In the genomic region with DNA sequence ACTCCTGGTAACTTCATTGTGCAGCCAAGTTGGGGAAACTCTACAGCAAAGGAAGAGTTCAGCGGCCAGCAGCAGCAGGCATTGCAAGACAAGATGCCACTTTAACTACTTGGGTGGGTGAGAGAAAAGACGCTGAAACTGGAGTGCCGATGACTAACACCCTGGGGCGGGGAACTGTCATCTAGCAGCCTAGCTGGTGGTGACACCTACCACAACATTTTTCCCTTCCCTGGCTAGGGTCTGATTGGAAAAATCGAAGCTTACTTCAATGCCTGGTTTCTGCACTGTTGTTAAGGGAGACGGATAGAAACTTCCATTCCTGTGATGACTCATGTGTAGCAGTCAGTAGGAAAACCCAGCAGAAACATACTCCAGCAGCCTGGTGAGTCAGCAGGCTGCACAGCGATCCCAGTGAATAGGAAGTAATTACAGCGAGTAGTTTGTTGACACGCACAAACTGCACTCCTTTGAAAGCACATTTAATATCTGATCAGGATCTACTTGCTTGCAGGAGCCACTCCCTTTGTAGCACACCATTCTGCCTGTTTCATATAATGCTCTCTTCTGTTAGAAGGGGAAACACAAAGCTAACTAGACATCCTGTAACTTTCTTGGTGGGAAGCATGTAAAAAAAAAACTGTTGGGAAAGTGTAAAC, we compare ENCODE assay signal across 1 cellular context.
TF ChIP-seq lines count a peak whose summit lies in the region.

No MANE protein-coding gene starts in this region.

TF ChIP-seq in HepG2, 621 proteins besides CTCF, POLR2A, EP300 and RAD21 (continued from another document and continues in another):
- TF ChIP-seq ZNF678 (CRISPR knock-in tag; IDR thresholded peaks at IDR 0.05): no peak
- no peak for TF ChIP-seq ZNF644 (CRISPR knock-in tag; IDR thresholded peaks at IDR 0.05; ENCODE audit: low read depth)
- no peak for TF ChIP-seq ZNF431 (CRISPR knock-in tag; IDR thresholded peaks at IDR 0.05; ENCODE audit: borderline replicate concordance, low read depth)
- TF ChIP-seq, protein P1, sequence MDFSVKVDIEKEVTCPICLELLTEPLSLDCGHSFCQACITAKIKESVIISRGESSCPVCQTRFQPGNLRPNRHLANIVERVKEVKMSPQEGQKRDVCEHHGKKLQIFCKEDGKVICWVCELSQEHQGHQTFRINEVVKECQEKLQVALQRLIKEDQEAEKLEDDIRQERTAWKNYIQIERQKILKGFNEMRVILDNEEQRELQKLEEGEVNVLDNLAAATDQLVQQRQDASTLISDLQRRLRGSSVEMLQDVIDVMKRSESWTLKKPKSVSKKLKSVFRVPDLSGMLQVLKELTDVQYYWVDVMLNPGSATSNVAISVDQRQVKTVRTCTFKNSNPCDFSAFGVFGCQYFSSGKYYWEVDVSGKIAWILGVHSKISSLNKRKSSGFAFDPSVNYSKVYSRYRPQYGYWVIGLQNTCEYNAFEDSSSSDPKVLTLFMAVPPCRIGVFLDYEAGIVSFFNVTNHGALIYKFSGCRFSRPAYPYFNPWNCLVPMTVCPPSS (IDR thresholded peaks at IDR 0.05): no peak
- no peak for TF ChIP-seq ZC3H4 (CRISPR knock-in tag; IDR thresholded peaks at IDR 0.05; ENCODE audit: borderline replicate concordance)
- no peak for TF ChIP-seq GABPA (IDR thresholded peaks at IDR 0.05; ENCODE audit: low read depth, low read length)
- TF ChIP-seq GABPA (CRISPR knock-in tag; IDR thresholded peaks at IDR 0.05; ENCODE audit: low read depth): no peak
- TF ChIP-seq, protein P2, sequence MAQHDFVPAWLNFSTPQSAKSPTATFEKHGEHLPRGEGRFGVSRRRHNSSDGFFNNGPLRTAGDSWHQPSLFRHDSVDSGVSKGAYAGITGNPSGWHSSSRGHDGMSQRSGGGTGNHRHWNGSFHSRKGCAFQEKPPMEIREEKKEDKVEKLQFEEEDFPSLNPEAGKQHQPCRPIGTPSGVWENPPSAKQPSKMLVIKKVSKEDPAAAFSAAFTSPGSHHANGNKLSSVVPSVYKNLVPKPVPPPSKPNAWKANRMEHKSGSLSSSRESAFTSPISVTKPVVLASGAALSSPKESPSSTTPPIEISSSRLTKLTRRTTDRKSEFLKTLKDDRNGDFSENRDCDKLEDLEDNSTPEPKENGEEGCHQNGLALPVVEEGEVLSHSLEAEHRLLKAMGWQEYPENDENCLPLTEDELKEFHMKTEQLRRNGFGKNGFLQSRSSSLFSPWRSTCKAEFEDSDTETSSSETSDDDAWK (CRISPR knock-in tag; IDR thresholded peaks at IDR 0.05): no peak
- no peak; the same call in 1 of the 2 replicates for TF ChIP-seq RXRA (CRISPR knock-in tag; IDR thresholded peaks at IDR 0.05)
- no peak; the same call in 1 of the 2 replicates for TF ChIP-seq KLF12 (CRISPR knock-in tag; IDR thresholded peaks at IDR 0.05; ENCODE audit: borderline replicate concordance)
- no peak for TF ChIP-seq ZNF879 (CRISPR knock-in tag; IDR thresholded peaks at IDR 0.05)
- no peak for TF ChIP-seq NR1H2 (CRISPR knock-in tag; IDR thresholded peaks at IDR 0.05; ENCODE audit: borderline replicate concordance, low read depth)
- TF ChIP-seq, protein P3, sequence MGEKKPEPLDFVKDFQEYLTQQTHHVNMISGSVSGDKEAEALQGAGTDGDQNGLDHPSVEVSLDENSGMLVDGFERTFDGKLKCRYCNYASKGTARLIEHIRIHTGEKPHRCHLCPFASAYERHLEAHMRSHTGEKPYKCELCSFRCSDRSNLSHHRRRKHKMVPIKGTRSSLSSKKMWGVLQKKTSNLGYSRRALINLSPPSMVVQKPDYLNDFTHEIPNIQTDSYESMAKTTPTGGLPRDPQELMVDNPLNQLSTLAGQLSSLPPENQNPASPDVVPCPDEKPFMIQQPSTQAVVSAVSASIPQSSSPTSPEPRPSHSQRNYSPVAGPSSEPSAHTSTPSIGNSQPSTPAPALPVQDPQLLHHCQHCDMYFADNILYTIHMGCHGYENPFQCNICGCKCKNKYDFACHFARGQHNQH (CRISPR knock-in tag; IDR thresholded peaks at IDR 0.05): peak; percentile 93
- TF ChIP-seq ZNF207 (IDR thresholded peaks at IDR 0.05; ENCODE audit: borderline replicate concordance): no peak
- no peak for TF ChIP-seq IKZF1 (IDR thresholded peaks at IDR 0.05)
- no peak for TF ChIP-seq KDM6A (CRISPR knock-in tag; IDR thresholded peaks at IDR 0.05; ENCODE audit: low read depth)
- TF ChIP-seq, protein P4, sequence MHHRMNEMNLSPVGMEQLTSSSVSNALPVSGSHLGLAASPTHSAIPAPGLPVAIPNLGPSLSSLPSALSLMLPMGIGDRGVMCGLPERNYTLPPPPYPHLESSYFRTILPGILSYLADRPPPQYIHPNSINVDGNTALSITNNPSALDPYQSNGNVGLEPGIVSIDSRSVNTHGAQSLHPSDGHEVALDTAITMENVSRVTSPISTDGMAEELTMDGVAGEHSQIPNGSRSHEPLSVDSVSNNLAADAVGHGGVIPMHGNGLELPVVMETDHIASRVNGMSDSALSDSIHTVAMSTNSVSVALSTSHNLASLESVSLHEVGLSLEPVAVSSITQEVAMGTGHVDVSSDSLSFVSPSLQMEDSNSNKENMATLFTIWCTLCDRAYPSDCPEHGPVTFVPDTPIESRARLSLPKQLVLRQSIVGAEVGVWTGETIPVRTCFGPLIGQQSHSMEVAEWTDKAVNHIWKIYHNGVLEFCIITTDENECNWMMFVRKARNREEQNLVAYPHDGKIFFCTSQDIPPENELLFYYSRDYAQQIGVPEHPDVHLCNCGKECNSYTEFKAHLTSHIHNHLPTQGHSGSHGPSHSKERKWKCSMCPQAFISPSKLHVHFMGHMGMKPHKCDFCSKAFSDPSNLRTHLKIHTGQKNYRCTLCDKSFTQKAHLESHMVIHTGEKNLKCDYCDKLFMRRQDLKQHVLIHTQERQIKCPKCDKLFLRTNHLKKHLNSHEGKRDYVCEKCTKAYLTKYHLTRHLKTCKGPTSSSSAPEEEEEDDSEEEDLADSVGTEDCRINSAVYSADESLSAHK (CRISPR knock-in tag; IDR thresholded peaks at IDR 0.05; ENCODE audit: borderline replicate concordance): no peak
- TF ChIP-seq PRPF4 (IDR thresholded peaks at IDR 0.05; ENCODE audit: low read depth, low read length, poor library complexity, severe bottlenecking): no peak
- TF ChIP-seq POLR2G (IDR thresholded peaks at IDR 0.05; ENCODE audit: low read depth, low read length): no peak
- TF ChIP-seq SP1 (IDR thresholded peaks at IDR 0.05): no peak
- no peak for TF ChIP-seq SP1 (CRISPR knock-in tag; IDR thresholded peaks at IDR 0.05)
- TF ChIP-seq PITX1 (CRISPR knock-in tag; IDR thresholded peaks at IDR 0.05): no peak
- TF ChIP-seq, protein P5, sequence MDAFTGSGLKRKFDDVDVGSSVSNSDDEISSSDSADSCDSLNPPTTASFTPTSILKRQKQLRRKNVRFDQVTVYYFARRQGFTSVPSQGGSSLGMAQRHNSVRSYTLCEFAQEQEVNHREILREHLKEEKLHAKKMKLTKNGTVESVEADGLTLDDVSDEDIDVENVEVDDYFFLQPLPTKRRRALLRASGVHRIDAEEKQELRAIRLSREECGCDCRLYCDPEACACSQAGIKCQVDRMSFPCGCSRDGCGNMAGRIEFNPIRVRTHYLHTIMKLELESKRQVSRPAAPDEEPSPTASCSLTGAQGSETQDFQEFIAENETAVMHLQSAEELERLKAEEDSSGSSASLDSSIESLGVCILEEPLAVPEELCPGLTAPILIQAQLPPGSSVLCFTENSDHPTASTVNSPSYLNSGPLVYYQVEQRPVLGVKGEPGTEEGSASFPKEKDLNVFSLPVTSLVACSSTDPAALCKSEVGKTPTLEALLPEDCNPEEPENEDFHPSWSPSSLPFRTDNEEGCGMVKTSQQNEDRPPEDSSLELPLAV (CRISPR knock-in tag; conservative IDR thresholded peaks at IDR 0.05; ENCODE audit: low read depth): no peak
- TF ChIP-seq MBNL3 (CRISPR knock-in tag; conservative IDR thresholded peaks at IDR 0.05): no peak
- no peak for TF ChIP-seq ZFP36 (IDR thresholded peaks at IDR 0.05; ENCODE audit: borderline replicate concordance, low read depth, low read length, partially characterized antibody)
- TF ChIP-seq, protein P6, sequence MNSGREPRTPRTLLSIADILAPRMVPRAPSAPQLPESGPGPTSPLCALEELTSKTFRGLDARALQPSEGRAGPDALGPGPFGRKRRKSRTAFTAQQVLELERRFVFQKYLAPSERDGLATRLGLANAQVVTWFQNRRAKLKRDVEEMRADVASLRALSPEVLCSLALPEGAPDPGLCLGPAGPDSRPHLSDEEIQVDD (CRISPR knock-in tag; IDR thresholded peaks at IDR 0.05; ENCODE audit: borderline replicate concordance): no peak
- no peak for TF ChIP-seq DNMT3B (CRISPR knock-in tag; conservative IDR thresholded peaks at IDR 0.05)
- TF ChIP-seq ZNF44 (CRISPR knock-in tag; IDR thresholded peaks at IDR 0.05): 0 out of 2 replicates have a peak, but pooled peaks have one; percentile 44
- peak; percentile 58; the same call in 1 of the 2 replicates for TF ChIP-seq ZNF652 (CRISPR knock-in tag; IDR thresholded peaks at IDR 0.05; ENCODE audit: borderline replicate concordance, low read depth)
- no peak for TF ChIP-seq ZNF782 (CRISPR knock-in tag; IDR thresholded peaks at IDR 0.05; ENCODE audit: borderline replicate concordance)
- no peak for TF ChIP-seq ZNF33A (CRISPR knock-in tag; IDR thresholded peaks at IDR 0.05; ENCODE audit: borderline replicate concordance)
- no peak for TF ChIP-seq ZNF7 (CRISPR knock-in tag; IDR thresholded peaks at IDR 0.05)
- no peak for TF ChIP-seq MYNN (CRISPR knock-in tag; IDR thresholded peaks at IDR 0.05; ENCODE audit: low read depth)
- TF ChIP-seq ZNF224 (CRISPR knock-in tag; IDR thresholded peaks at IDR 0.05): no peak
- TF ChIP-seq, protein P7, sequence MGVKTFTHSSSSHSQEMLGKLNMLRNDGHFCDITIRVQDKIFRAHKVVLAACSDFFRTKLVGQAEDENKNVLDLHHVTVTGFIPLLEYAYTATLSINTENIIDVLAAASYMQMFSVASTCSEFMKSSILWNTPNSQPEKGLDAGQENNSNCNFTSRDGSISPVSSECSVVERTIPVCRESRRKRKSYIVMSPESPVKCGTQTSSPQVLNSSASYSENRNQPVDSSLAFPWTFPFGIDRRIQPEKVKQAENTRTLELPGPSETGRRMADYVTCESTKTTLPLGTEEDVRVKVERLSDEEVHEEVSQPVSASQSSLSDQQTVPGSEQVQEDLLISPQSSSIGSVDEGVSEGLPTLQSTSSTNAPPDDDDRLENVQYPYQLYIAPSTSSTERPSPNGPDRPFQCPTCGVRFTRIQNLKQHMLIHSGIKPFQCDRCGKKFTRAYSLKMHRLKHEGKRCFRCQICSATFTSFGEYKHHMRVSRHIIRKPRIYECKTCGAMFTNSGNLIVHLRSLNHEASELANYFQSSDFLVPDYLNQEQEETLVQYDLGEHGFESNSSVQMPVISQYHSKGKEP (CRISPR knock-in tag; IDR thresholded peaks at IDR 0.05): no peak
- no peak for TF ChIP-seq RFXANK (CRISPR knock-in tag; IDR thresholded peaks at IDR 0.05)
- no peak for TF ChIP-seq IKZF4 (CRISPR knock-in tag; IDR thresholded peaks at IDR 0.05; ENCODE audit: borderline replicate concordance, low read depth, not compliant biosample characterization)
- TF ChIP-seq, protein P8, sequence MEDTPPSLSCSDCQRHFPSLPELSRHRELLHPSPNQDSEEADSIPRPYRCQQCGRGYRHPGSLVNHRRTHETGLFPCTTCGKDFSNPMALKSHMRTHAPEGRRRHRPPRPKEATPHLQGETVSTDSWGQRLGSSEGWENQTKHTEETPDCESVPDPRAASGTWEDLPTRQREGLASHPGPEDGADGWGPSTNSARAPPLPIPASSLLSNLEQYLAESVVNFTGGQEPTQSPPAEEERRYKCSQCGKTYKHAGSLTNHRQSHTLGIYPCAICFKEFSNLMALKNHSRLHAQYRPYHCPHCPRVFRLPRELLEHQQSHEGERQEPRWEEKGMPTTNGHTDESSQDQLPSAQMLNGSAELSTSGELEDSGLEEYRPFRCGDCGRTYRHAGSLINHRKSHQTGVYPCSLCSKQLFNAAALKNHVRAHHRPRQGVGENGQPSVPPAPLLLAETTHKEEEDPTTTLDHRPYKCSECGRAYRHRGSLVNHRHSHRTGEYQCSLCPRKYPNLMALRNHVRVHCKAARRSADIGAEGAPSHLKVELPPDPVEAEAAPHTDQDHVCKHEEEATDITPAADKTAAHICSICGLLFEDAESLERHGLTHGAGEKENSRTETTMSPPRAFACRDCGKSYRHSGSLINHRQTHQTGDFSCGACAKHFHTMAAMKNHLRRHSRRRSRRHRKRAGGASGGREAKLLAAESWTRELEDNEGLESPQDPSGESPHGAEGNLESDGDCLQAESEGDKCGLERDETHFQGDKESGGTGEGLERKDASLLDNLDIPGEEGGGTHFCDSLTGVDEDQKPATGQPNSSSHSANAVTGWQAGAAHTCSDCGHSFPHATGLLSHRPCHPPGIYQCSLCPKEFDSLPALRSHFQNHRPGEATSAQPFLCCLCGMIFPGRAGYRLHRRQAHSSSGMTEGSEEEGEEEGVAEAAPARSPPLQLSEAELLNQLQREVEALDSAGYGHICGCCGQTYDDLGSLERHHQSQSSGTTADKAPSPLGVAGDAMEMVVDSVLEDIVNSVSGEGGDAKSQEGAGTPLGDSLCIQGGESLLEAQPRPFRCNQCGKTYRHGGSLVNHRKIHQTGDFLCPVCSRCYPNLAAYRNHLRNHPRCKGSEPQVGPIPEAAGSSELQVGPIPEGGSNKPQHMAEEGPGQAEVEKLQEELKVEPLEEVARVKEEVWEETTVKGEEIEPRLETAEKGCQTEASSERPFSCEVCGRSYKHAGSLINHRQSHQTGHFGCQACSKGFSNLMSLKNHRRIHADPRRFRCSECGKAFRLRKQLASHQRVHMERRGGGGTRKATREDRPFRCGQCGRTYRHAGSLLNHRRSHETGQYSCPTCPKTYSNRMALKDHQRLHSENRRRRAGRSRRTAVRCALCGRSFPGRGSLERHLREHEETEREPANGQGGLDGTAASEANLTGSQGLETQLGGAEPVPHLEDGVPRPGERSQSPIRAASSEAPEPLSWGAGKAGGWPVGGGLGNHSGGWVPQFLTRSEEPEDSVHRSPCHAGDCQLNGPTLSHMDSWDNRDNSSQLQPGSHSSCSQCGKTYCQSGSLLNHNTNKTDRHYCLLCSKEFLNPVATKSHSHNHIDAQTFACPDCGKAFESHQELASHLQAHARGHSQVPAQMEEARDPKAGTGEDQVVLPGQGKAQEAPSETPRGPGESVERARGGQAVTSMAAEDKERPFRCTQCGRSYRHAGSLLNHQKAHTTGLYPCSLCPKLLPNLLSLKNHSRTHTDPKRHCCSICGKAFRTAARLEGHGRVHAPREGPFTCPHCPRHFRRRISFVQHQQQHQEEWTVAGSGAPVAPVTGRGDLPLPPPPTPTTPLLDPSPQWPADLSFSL (CRISPR knock-in tag; IDR thresholded peaks at IDR 0.05): no peak
- TF ChIP-seq ZNF883 (CRISPR knock-in tag; IDR thresholded peaks at IDR 0.05; ENCODE audit: not compliant biosample characterization): no peak
- TF ChIP-seq NFKBIZ (CRISPR knock-in tag; IDR thresholded peaks at IDR 0.05): peak; percentile 65; the same call in 1 of the 2 replicates
- peak; percentile 34; the same call in 1 of the 2 replicates for TF ChIP-seq ATF7 (IDR thresholded peaks at IDR 0.05)
- TF ChIP-seq ATF7 (CRISPR knock-in tag; IDR thresholded peaks at IDR 0.05): 0 out of 2 replicates have a peak, but pooled peaks have one; percentile 42
- no peak for TF ChIP-seq ZSCAN31 (CRISPR knock-in tag; IDR thresholded peaks at IDR 0.05; ENCODE audit: low read depth)
- TF ChIP-seq, protein P9, sequence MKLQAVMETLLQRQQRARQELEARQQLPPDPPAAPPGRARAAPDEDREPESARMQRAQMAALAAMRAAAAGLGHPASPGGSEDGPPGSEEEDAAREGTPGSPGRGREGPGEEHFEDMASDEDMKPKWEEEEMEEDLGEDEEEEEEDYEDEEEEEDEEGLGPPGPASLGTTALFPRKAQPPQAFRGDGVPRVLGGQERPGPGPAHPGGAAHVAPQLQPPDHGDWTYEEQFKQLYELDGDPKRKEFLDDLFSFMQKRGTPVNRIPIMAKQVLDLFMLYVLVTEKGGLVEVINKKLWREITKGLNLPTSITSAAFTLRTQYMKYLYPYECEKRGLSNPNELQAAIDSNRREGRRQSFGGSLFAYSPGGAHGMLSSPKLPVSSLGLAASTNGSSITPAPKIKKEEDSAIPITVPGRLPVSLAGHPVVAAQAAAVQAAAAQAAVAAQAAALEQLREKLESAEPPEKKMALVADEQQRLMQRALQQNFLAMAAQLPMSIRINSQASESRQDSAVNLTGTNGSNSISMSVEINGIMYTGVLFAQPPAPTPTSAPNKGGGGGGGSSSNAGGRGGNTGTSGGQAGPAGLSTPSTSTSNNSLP (IDR thresholded peaks at IDR 0.05; ENCODE audit: low read depth, low read length): peak; percentile 93
